ENCODE assay signal across 11 cellular contexts in the genomic region with DNA sequence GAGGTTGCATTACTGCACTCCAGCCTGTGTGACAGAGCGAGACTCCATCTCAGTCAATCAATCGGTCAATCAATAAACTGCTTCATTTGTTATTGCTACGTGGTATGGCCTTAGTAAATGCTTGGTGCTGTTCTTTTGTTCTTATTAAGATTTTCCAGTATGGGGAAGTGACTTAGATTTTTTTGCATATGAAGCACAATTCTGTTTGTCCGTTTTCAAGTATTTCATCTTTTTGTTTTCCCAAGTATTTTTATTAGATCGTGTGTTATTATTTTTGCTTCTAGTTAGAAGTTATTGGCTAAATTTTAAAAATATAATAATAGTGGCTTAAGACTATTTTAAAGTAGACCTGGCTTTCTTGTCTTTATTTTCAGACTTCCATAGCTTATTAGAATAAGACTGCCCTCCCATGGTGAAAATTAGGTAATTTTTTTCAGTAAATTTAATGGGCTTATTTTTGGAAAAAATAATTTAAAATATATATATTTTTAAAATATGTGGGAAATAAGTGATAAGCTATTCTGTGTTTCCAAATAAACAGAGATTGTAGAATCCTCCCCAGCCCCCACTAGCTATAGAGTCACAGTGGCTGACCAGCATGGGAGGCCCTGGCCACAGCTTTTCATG. TPM values are rescaled to one million over a fixed set of nuclear protein-coding genes. Genes with fewer than 3 reads are reported as not detected.
DNase-seq lines count a peak whose midpoint lies in the region; ATAC-seq, FAIRE-seq and TF ChIP-seq lines count a peak whose summit lies in the region.
"Had no signal": no experiment of that assay in that cellular context is flagged by ENCODE, and none has a peak within 500 bp of the region (broad histone marks: within the 10 kb centered on the region; RNA-seq: fewer than 3 reads in every experiment).

No MANE protein-coding gene starts in this region.

- H3K4me3 Mint-ChIP-seq in memory B cell, result no peak overlapping the region

- DNase-seq in BE2C, result no peak
- DNase-seq in HT-29 (ENCODE audit: low spot score), result peak; percentile 7
- DNase-seq in K562 (ENCODE audit: extremely low read depth in 1 of 4, low spot score in 3 of 4), result no peak
- no peak for DNase-seq in memory B cell (ENCODE audit: low spot score in 2 of 2)
- DNase-seq in NCI-H187 treated with DMSO at 0.1 percent for 48 hours (lab: John Stamatoyannopoulos, UW), result no peak
- DNase-seq in NCI-H1930 (lab: John Stamatoyannopoulos, UW), result no peak
- DNase-seq: KG1 had no signal

- H3K79me2 ChIP-seq in K562 (ENCODE audit: control insufficient read depth, insufficient read depth, low read length), result no peaks in the 10 kb centered on the region

- no peak for FAIRE-seq in K562 (lab: Jason Lieb, UNC)

- H2AFZ ChIP-seq in K562 (ENCODE audit: low read depth, low read length), result no peak overlapping the region

- H3K9me3 ChIP-seq in BE2C (no peaks in the 10 kb centered on the region), K562 (replicated peaks; ENCODE audit: control insufficient read depth, insufficient read depth, low read depth, low read length) (no peaks in the 10 kb centered on the region)
- H3K9me3 ChIP-seq: vagina had no signal

- no peaks in the 10 kb centered on the region for H3K4me1 Mint-ChIP-seq in memory B cell

- no peak overlapping the region for H3K4me2 ChIP-seq in K562 (ENCODE audit: insufficient read depth, low read length)

- WGBS in K562 (ENCODE audit: insufficient coverage, low coverage, missing lambda C conversion rate), result 56% methylated on average over 5 of the region's 5 CpGs

- no peak overlapping the region for H3K27ac ChIP-seq in K562 (ENCODE audit: extremely low read depth, low read depth, low read length)
- H3K27ac ChIP-seq: vagina had no signal

- peak overlapping the region; percentile 14 for H3K27ac Mint-ChIP-seq in memory B cell

- H3K4me3 ChIP-seq in BE2C (ENCODE audit: low read depth, low read length) (no peak overlapping the region), K562 (no peak overlapping the region)
- H3K4me3 ChIP-seq: vagina had no signal

- H3K27me3 ChIP-seq in BE2C (no peaks in the 10 kb centered on the region), K562 (ENCODE audit: control insufficient read depth in 2 of 2, insufficient read depth in 2 of 2, low read length in 2 of 2) (no peaks in the 10 kb centered on the region)
- H3K27me3 ChIP-seq: vagina had no signal

- peak; percentile 41 to 51 for TF ChIP-seq RAD21 in K562 (CRISPR knock-in tag; conservative IDR thresholded peaks at IDR 0.05 in 1 of 2, IDR thresholded peaks at IDR 0.05 in 1 of 2)

- BruUV-seq in K562 (replicated peaks; lab: Mats Ljungman, UMichigan), result no TSS peak

- H3K9ac ChIP-seq in K562 (ENCODE audit: insufficient read depth in 1 of 2, low read depth in 2 of 2, low read length in 2 of 2), result no peak overlapping the region

- no peaks in the 10 kb centered on the region for H3K9me1 ChIP-seq in K562 (ENCODE audit: control insufficient read depth, insufficient read depth, low read length)

- no peaks in the 10 kb centered on the region for H4K20me1 ChIP-seq in K562 (replicated peaks; ENCODE audit: control insufficient read depth, insufficient read depth, low read length)

- in situ Hi-C loops in K562 (cut with MboI), result loop anchor here (10.0 kb wide), 1 partner anchor 304 kb away; no protein-coding TSS in a partner anchor

- intact Hi-C loops in K562 (cut with micrococcal nuclease), result loop anchor here (5.0 to 10.0 kb wide), 2 partner anchors 84 to 112 kb away; a partner anchor contains a TSS

- no peaks in the 10 kb centered on the region for H3K27me3 Mint-ChIP-seq in memory B cell

- no peak for TF ChIP-seq POLR2A in K562 (conservative IDR thresholded peaks at IDR 0.05)

- no peaks in the 10 kb centered on the region for H3K9me3 Mint-ChIP-seq in memory B cell

- TF ChIP-seq EP300 in K562 (IDR thresholded peaks at IDR 0.05; ENCODE audit: low read length), result no peak

- TF ChIP-seq CTCF in BE2C (IDR thresholded peaks at IDR 0.05; ENCODE audit: low read depth, low read length), result peak; percentile 2; the same call in 1 of the 2 replicates
- TF ChIP-seq CTCF in K562 (IDR thresholded peaks at IDR 0.05 in 2 of 3, conservative IDR thresholded peaks at IDR 0.05 in 1 of 3; ENCODE audit: insufficient read depth in 2 of 3, low read depth in 1 of 3, low read length in 3 of 3), result peak in 2 of 3 experiments; percentile 9 to 53; a peak in 3 of 6 replicates

- H3K36me3 ChIP-seq in BE2C (no peaks in the 10 kb centered on the region), K562 (ENCODE audit: control insufficient read depth, insufficient read depth, low read length) (no peaks in the 10 kb centered on the region)
- H3K36me3 ChIP-seq: vagina had no signal

- H3K4me1 ChIP-seq in BE2C (no peaks in the 10 kb centered on the region), K562 (replicated peaks in 1 of 2; ENCODE audit: control insufficient read depth in 2 of 2, insufficient read depth in 2 of 2, low read length in 2 of 2) (no peaks in the 10 kb centered on the region)
- H3K4me1 ChIP-seq: vagina had no signal

- POLR2A ChIA-PET in K562 (lab: Yijun Ruan, JAX), result interaction anchor here (0.6 kb wide), 1 partner anchor 11 kb away, joined by 3 read pairs; no protein-coding TSS in a partner anchor

- ATAC-seq in K562 (no peak), memory B cell (ENCODE audit: low read depth) (no peak), GM19463 (IDR thresholded peaks at IDR 0.05; ENCODE audit: unreplicated experiment) (no peak), HG03175 (IDR thresholded peaks at IDR 0.05; ENCODE audit: unreplicated experiment) (no peak)

- CTCF ChIA-PET in K562 (lab: Yijun Ruan, JAX; ENCODE audit: low intra/inter-chr PET ratio), result interaction anchor here (1.3 to 1.5 kb wide), 4 partner anchors 111 to 305 kb away, joined by 4 to 13 read pairs (median 5); no protein-coding TSS in a partner anchor

- H3K36me3 Mint-ChIP-seq in memory B cell, result no peaks in the 10 kb centered on the region

RNA-seq across cellular contexts. Expression of a gene that starts 14.7 kb away (rescaled TPM):
- not detected for polyA plus RNA-seq in BE2C (2012; ENCODE audit: insufficient read depth, insufficient read length, low read depth)
- total RNA-seq in HT-29 (2014; rRNA removed; shearing (Covaris generic)), result not detected in 2 replicates
- not detected in 2 replicates for total RNA-seq in K562 (2011; cell fraction: chromatin; rRNA removed; ENCODE audit: low replicate concordance)
- total RNA-seq in K562 (2011; cell fraction: nucleolus; rRNA removed), result not detected in 2 replicates
- total RNA-seq in K562 (2011; cell fraction: nucleoplasm; rRNA removed), result not detected in 2 replicates
- total RNA-seq in K562 (2014; rRNA removed), result not detected in 2 replicates
- total RNA-seq in K562 (2014; rRNA removed; fragmentation: Illumina TruSeq; extraction: Trizol), result not detected in 2 replicates
- not detected in 2 replicates for total RNA-seq in K562 (2015; rRNA removed; fragmentation: Illumina TruSeq; extraction: Trizol)
- not detected in 2 replicates for total RNA-seq in K562 (2021)
- not detected in 2 replicates for polyA plus RNA-seq in K562 (2011; rRNA removed)
- not detected in 2 replicates for polyA plus RNA-seq in K562 (2011; cell fraction: cytosol; rRNA removed)
- not detected in 2 replicates for polyA plus RNA-seq in K562 (2011; cell fraction: nucleus; rRNA removed)
- 0.04 TPM in 1 of 2 replicates, not detected in the other for polyA plus RNA-seq in K562 (2012)
- not detected in 2 replicates for polyA plus RNA-seq in K562 (2014; fragmentation: Illumina TruSeq; extraction: Trizol)
- polyA plus RNA-seq in K562 (2014; fragmentation: Nextera tagmentation; extraction: Ambion mirVana), result under 1 TPM in 1 of 2 experiments, not detected in 1; 0.21 TPM
- not detected in 2 replicates for polyA plus RNA-seq in K562 (2014; rRNA removed)
- polyA minus RNA-seq in K562 (2011; rRNA and poly(A)+ RNA removed), result not detected in 2 replicates
- polyA minus RNA-seq in K562 (2011; cell fraction: cytosol; rRNA and poly(A)+ RNA removed), result not detected in 2 replicates
- not detected in 2 replicates for polyA minus RNA-seq in K562 (2011; cell fraction: nucleus; rRNA and poly(A)+ RNA removed)
- total RNA-seq: T-helper 1 cell treated with Interleukin-12 subunit alpha and Interleukin-12 subunit beta and Interleukin-4 antibody, amounts not matched to agents 30 ng/mL and 1 ng/mL, for 36 hours had no signal

RNA-seq across cellular contexts. Expression of a gene that starts 34.6 kb away (rescaled TPM):
- polyA plus RNA-seq in BE2C (2012; ENCODE audit: insufficient read depth, insufficient read length, low read depth), result not detected
- total RNA-seq in HT-29 (2014; rRNA removed; shearing (Covaris generic)), result not detected in 2 replicates
- not detected in 2 replicates for total RNA-seq in K562 (2011; cell fraction: chromatin; rRNA removed; ENCODE audit: low replicate concordance)
- not detected in 2 replicates for total RNA-seq in K562 (2011; cell fraction: nucleolus; rRNA removed)
- total RNA-seq in K562 (2011; cell fraction: nucleoplasm; rRNA removed), result not detected in 2 replicates
- not detected in 2 replicates for total RNA-seq in K562 (2014; rRNA removed)
- not detected in 2 replicates for total RNA-seq in K562 (2014; rRNA removed; fragmentation: Illumina TruSeq; extraction: Trizol)
- total RNA-seq in K562 (2015; rRNA removed; fragmentation: Illumina TruSeq; extraction: Trizol), result not detected in 2 replicates
- 0.07 and 0.16 TPM in 2 replicates for total RNA-seq in K562 (2021)
- not detected in 2 replicates for polyA plus RNA-seq in K562 (2011; rRNA removed)
- polyA plus RNA-seq in K562 (2011; cell fraction: cytosol; rRNA removed), result not detected in 2 replicates
- polyA plus RNA-seq in K562 (2011; cell fraction: nucleus; rRNA removed), result not detected in 2 replicates
- polyA plus RNA-seq in K562 (2012), result 0.04 and 0.07 TPM in 2 replicates
- not detected in 2 replicates for polyA plus RNA-seq in K562 (2014; fragmentation: Illumina TruSeq; extraction: Trizol)
- polyA plus RNA-seq in K562 (2014; fragmentation: Nextera tagmentation; extraction: Ambion mirVana), result under 1 TPM in 1 of 2 experiments, not detected in 1; 0.17 TPM
- not detected in 2 replicates for polyA plus RNA-seq in K562 (2014; rRNA removed)
- polyA minus RNA-seq in K562 (2011; rRNA and poly(A)+ RNA removed), result not detected in 2 replicates
- not detected in 2 replicates for polyA minus RNA-seq in K562 (2011; cell fraction: cytosol; rRNA and poly(A)+ RNA removed)
- not detected in 2 replicates for polyA minus RNA-seq in K562 (2011; cell fraction: nucleus; rRNA and poly(A)+ RNA removed)

RNA-seq across cellular contexts. Expression of a gene that starts 43.3 kb away (rescaled TPM):
- polyA plus RNA-seq in BE2C (2012; ENCODE audit: insufficient read depth, insufficient read length, low read depth), result not detected
- total RNA-seq in HT-29 (2014; rRNA removed; shearing (Covaris generic)), result not detected in 2 replicates
- not detected in 2 replicates for total RNA-seq in K562 (2011; cell fraction: chromatin; rRNA removed; ENCODE audit: low replicate concordance)
- not detected in 2 replicates for total RNA-seq in K562 (2011; cell fraction: nucleolus; rRNA removed)
- total RNA-seq in K562 (2011; cell fraction: nucleoplasm; rRNA removed), result not detected in 2 replicates
- total RNA-seq in K562 (2014; rRNA removed) (not detected in 2 replicates), K562 (2014; rRNA removed; fragmentation: Illumina TruSeq; extraction: Trizol) (not detected in 2 replicates), K562 (2015; rRNA removed; fragmentation: Illumina TruSeq; extraction: Trizol) (not detected in 2 replicates), K562 (2021) (not detected in 2 replicates)
- polyA plus RNA-seq in K562 (2011; rRNA removed) (not detected in 2 replicates), K562 (2014; fragmentation: Illumina TruSeq; extraction: Trizol) (not detected in 2 replicates), K562 (2014; fragmentation: Nextera tagmentation; extraction: Ambion mirVana) (under 1 TPM; 0.03 to 0.07 TPM), K562 (2014; rRNA removed) (not detected in 2 replicates)
- polyA plus RNA-seq in K562 (2011; cell fraction: cytosol; rRNA removed), result not detected in 2 replicates
- polyA plus RNA-seq in K562 (2011; cell fraction: nucleus; rRNA removed), result not detected in 2 replicates
- 0.03 TPM in 1 of 2 replicates, not detected in the other for polyA plus RNA-seq in K562 (2012)
- not detected in 2 replicates for polyA minus RNA-seq in K562 (2011; rRNA and poly(A)+ RNA removed)
- polyA minus RNA-seq in K562 (2011; cell fraction: cytosol; rRNA and poly(A)+ RNA removed), result not detected in 2 replicates
- not detected in 2 replicates for polyA minus RNA-seq in K562 (2011; cell fraction: nucleus; rRNA and poly(A)+ RNA removed)
- total RNA-seq: T-helper 1 cell treated with Interleukin-12 subunit alpha and Interleukin-12 subunit beta and Interleukin-4 antibody, amounts not matched to agents 30 ng/mL and 1 ng/mL, for 36 hours had no signal
